ENCODE assay signal across 9 cellular contexts in genomic region chr14:31229009-31229408, GRCh38. TPM values are rescaled to one million over a fixed set of nuclear protein-coding genes. Genes with fewer than 3 reads are reported as not detected.
A peak's percentile ranks its signal among the peaks of the same experiment; 100 is the strongest.
DNase-seq lines count a peak whose midpoint lies in the region; ATAC-seq, FAIRE-seq and TF ChIP-seq lines count a peak whose summit lies in the region.
"Had no signal": no experiment of that assay in that cellular context is flagged by ENCODE, and none has a peak within 500 bp of the region (broad histone marks: within the 10 kb centered on the region; RNA-seq: fewer than 3 reads in every experiment).

No MANE protein-coding gene starts in this region.

- BruUV-seq in Panc1 (replicated peaks; lab: Mats Ljungman, UMichigan), result no TSS peak

- intact Hi-C loops in Panc1 (cut with micrococcal nuclease; ENCODE audit: unreplicated experiment), result no loop called here
- intact Hi-C loops in pancreas (cut with DNase I), result no loop called here

- POLR2A ChIA-PET in Panc1 (lab: Charles Lee), result no interaction called here

- ATAC-seq in GM18873 (IDR thresholded peaks at IDR 0.05; ENCODE audit: low FRiP score, unreplicated experiment), result peak; percentile 80
- ATAC-seq in HG02852 (IDR thresholded peaks at IDR 0.05; ENCODE audit: unreplicated experiment), result peak; percentile 78
- no peak for ATAC-seq in Panc1
- ATAC-seq in pancreas, result peak; percentile 1 to 14 (median 9)
- ATAC-seq in T-helper 17 cell, result no peak

- DNase-seq in Panc1 (ENCODE audit: low read depth, low spot score) (no peak), pancreas (no peak), NCI-H2227 (lab: John Stamatoyannopoulos, UW; ENCODE audit: unreplicated experiment) (no peak), T-helper 17 cell (no peak), H54 (ENCODE audit: insufficient read length, low spot score) (no peak)
- DNase-seq in activated effector memory CD4-positive, alpha-beta T cell treated with Interleukin-2 at 50 U/mL for 16 hours, result no peak
- DNase-seq: activated naive CD4-positive, alpha-beta T cell treated with anti-CD3 and anti-CD28 coated beads, Interleukin-2, amount 50 U/mL, for 16 hours had no signal

- H3K27ac Mint-ChIP-seq in T-helper 17 cell, result no peak overlapping the region

- CTCF ChIA-PET in Panc1 (lab: Charles Lee), result no interaction called here

- H3K9me3 ChIP-seq in Panc1 (ENCODE audit: control insufficient read depth, insufficient read depth, low read depth, low read length) (no peaks in the 10 kb centered on the region), pancreas (no peaks in the 10 kb centered on the region), T-helper 17 cell (ENCODE audit: control insufficient read depth, low read length, poor library complexity, severe bottlenecking) (no peaks in the 10 kb centered on the region)

- H3K36me3 ChIP-seq in Panc1 (ENCODE audit: control insufficient read depth, insufficient read depth, low read length) (no peaks in the 10 kb centered on the region), pancreas (no peaks in the 10 kb centered on the region)

- H3K27ac ChIP-seq in Panc1 (ENCODE audit: low read length) (peak overlapping the region; percentile 29; the same call in 1 of the 2 replicates), pancreas (peak overlapping the region; percentile 6 to 75 (median 62))

- no peaks in the 10 kb centered on the region for H3K27me3 Mint-ChIP-seq in T-helper 17 cell

- no peak for TF ChIP-seq CTCF in Panc1 (IDR thresholded peaks at IDR 0.05)
- TF ChIP-seq CTCF in pancreas (IDR thresholded peaks at IDR 0.05), result no peak

- H3K4me3 Mint-ChIP-seq in T-helper 17 cell, result no peak overlapping the region

- no peaks in the 10 kb centered on the region; the same call in 1 of the 2 replicates for H3K4me1 ChIP-seq in Panc1 (ENCODE audit: control insufficient read depth, insufficient read depth, low read length)
- H3K4me1 ChIP-seq in pancreas, result peaks cover 0 to 19% (median 14%) of the 10 kb centered on the region in 3 donors

- FAIRE-seq in pancreas (lab: Jason Lieb, UNC), result no peak
- no peak for FAIRE-seq in H54 (lab: Jason Lieb, UNC)

- in situ Hi-C loops in Panc1 (cut with HindIII; ENCODE audit: low pct_unique_long_range_greater_than_20kb, low sequenced_read_pairs), result no loop called here

- TF ChIP-seq POLR2A in H54 (IDR thresholded peaks at IDR 0.05; ENCODE audit: low read depth, low read length), result no peak

- no peaks in the 10 kb centered on the region for H3K36me3 Mint-ChIP-seq in T-helper 17 cell (ENCODE audit: low read depth)

- H3K4me1 Mint-ChIP-seq in T-helper 17 cell, result no peaks in the 10 kb centered on the region

- H3K27me3 ChIP-seq in Panc1 (ENCODE audit: control insufficient read depth, insufficient read depth, low read length), result no peaks in the 10 kb centered on the region
- no peaks in the 10 kb centered on the region for H3K27me3 ChIP-seq in pancreas

- H3K4me3 ChIP-seq in Panc1 (ENCODE audit: low read depth in 2 of 2, low read length in 2 of 2) (no peak overlapping the region), pancreas (no peak overlapping the region)

RNA-seq across cellular contexts. Expression of gene HECTD1, which starts 21.4 kb away (rescaled TPM):
- total RNA-seq in Panc1 (2021; ENCODE audit: unreplicated experiment) (101 TPM), pancreas (10 to 100 TPM; 67.3 to 84.4 (median 70.0) TPM), T-helper 17 cell (100 to 1,000 TPM; 170 to 181 TPM)
- 47.7 TPM for polyA plus RNA-seq in Panc1 (2012; ENCODE audit: insufficient read length)
- 10 to 100 TPM; 28.7 to 44.5 TPM for polyA plus RNA-seq in pancreas

Comparison
In these comparisons a context has a peak if more than half of its experiments do, and no peak if none do; other contexts are left out.
1. ATAC-seq: peak in GM18873 (single experiment), HG02852 (single experiment) and pancreas (4 of 4); none in Panc1 (single experiment) and T-helper 17 cell (single experiment).